ENCODE assay signal across 31 cellular contexts in the genomic region with DNA sequence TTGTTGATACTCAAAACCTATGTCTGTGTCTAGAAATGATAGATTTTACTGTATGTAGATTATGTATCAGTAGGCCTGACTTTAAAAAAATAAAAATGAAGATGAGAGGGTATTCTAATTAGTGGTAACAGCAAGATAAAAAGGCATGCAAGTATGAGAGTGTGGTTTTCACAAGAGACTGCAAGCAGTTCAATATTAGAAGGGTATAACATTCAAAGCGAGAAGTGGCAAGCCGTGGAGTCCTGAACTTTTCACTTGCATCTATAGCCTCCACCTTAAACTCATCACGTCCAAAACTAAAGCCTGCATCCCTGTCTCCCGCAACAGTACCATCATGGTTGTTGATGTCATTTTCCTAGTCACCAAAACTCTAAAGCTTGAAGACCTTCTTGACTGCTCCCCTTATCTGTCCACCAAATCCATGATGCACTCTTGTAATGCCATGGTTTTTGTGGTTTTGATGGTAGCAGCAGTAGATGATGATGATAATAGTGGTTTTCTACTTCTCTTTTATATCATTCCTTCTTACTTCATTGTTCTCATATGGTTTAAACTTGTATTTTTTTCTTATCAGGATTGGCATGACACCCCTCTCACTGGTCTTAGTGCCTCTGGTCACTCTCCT. TPM values are rescaled to one million over a fixed set of nuclear protein-coding genes. Genes with fewer than 3 reads are reported as not detected.
"Had no signal": no experiment of that assay in that cellular context is flagged by ENCODE, and none has a peak within 500 bp of the region (broad histone marks: within the 10 kb centered on the region; RNA-seq: fewer than 3 reads in every experiment).

No MANE protein-coding gene starts in this region.

- H3K36me3 Mint-ChIP-seq: activated naive CD8-positive, alpha-beta T cell; immature natural killer cell; T-cell had no signal

- H3K9me3 Mint-ChIP-seq: activated B cell treated with CpG ODN at 0.5 μM for 24 hours; activated CD4-positive, alpha-beta T cell treated with anti-CD3 and anti-CD28 coated beads, Interleukin-2, amount 10 ng/mL, durations not matched to agents 7 days and 5 days; activated T-helper 2 cell treated with anti-CD3 and anti-CD28 coated beads, Interferon-gamma antibody, Interleukin-2, Interleukin-4, amounts not matched to agents 10 μg/mL and 5 μg/mL and 100 μg/mL, durations not matched to agents 14 hours and 24 hours and 36 hours; central memory CD8-positive, alpha-beta T cell; effector memory CD8-positive, alpha-beta T cell; immature natural killer cell; nephron progenitor cell; T-cell had no signal

- ATAC-seq: effector memory CD8-positive, alpha-beta T cell; esophagus mucosa; left lobe of liver; lower lobe of right lung; mucosa of descending colon; sciatic nerve; SK-N-SH treated with all-trans-retinoic acid at 6 μM for 48 hours; T-cell had no signal

- H3K27me3 Mint-ChIP-seq: activated B cell treated with CpG ODN at 0.5 μM for 24 hours; effector memory CD8-positive, alpha-beta T cell had no signal

- H3K4me3 Mint-ChIP-seq: activated B cell treated with CpG ODN at 0.5 μM for 24 hours; activated CD4-positive, alpha-beta T cell treated with anti-CD3 and anti-CD28 coated beads, Interleukin-2, amount 10 ng/mL, durations not matched to agents 7 days and 5 days; activated naive CD8-positive, alpha-beta T cell; central memory CD8-positive, alpha-beta T cell; effector memory CD8-positive, alpha-beta T cell; immature natural killer cell; nephron progenitor cell; T-cell had no signal

- H3K4me1 Mint-ChIP-seq: activated CD4-positive, alpha-beta T cell treated with anti-CD3 and anti-CD28 coated beads, Interleukin-2, amount 10 ng/mL, durations not matched to agents 7 days and 5 days; central memory CD8-positive, alpha-beta T cell; immature natural killer cell; T-cell had no signal

- DNase-seq: activated B cell treated with CpG ODN at 0.5 μM for 24 hours; activated CD4-positive, alpha-beta T cell treated with anti-CD3 and anti-CD28 coated beads, Interleukin-2, amount 10 ng/mL, durations not matched to agents 7 days and 5 days; activated CD8-positive, alpha-beta memory T cell treated with anti-CD3 and anti-CD28 coated beads, Interleukin-2, amount 50 U/mL, for 48 hours; activated naive CD4-positive, alpha-beta T cell; amniotic stem cell; dorsolateral prefrontal cortex; effector memory CD8-positive, alpha-beta T cell; foreskin melanocyte; immature natural killer cell; lower lobe of right lung; mesendoderm; mucosa of descending colon; nephron progenitor cell; nucleus accumbens; small intestine; stimulated activated naive CD4-positive, alpha-beta T cell; T-cell; thyroid gland had no signal

- H3K27ac Mint-ChIP-seq: activated B cell treated with CpG ODN at 0.5 μM for 24 hours; activated CD4-positive, alpha-beta T cell treated with anti-CD3 and anti-CD28 coated beads, Interleukin-2, amount 10 ng/mL, durations not matched to agents 7 days and 5 days; activated naive CD8-positive, alpha-beta T cell; activated T-helper 2 cell treated with anti-CD3 and anti-CD28 coated beads, Interferon-gamma antibody, Interleukin-2, Interleukin-4, amounts not matched to agents 10 μg/mL and 5 μg/mL and 100 μg/mL, durations not matched to agents 14 hours and 24 hours and 36 hours; effector memory CD8-positive, alpha-beta T cell; immature natural killer cell; nephron progenitor cell; T-cell had no signal

RNA-seq across cellular contexts. Expression of a gene that starts 9.2 kb away (rescaled TPM):
- total RNA-seq: activated B cell treated with CpG ODN at 0.5 μM for 24 hours; activated CD4-positive, alpha-beta T cell treated with anti-CD3 and anti-CD28 coated beads, Interleukin-2, amount 10 ng/mL, durations not matched to agents 7 days and 5 days; activated CD8-positive, alpha-beta memory T cell treated with anti-CD3 and anti-CD28 coated beads for 36 hours; breast epithelium; endothelial cell of umbilical vein; esophagus mucosa; kidney epithelial cell; lower lobe of right lung; mucosa of descending colon; sciatic nerve; subcutaneous adipose tissue; T-cell; thyroid gland; ureter had no signal
